Comparison of ENCODE assay signal across 23 cellular contexts in genomic region chr7:1288390-1288995, GRCh38. TPM values are rescaled to one million over a fixed set of nuclear protein-coding genes. Genes with fewer than 3 reads are reported as not detected.
A peak's percentile ranks its signal among the peaks of the same experiment; 100 is the strongest.
DNase-seq lines count a peak whose midpoint lies in the region; ATAC-seq, FAIRE-seq and TF ChIP-seq lines count a peak whose summit lies in the region.
"Had no signal": no experiment of that assay in that cellular context is flagged by ENCODE, and none has a peak within 500 bp of the region (broad histone marks: within the 10 kb centered on the region; RNA-seq: fewer than 3 reads in every experiment).

No MANE protein-coding gene starts in this region.

- ATAC-seq in left cardiac atrium (no peak), aorta (ENCODE audit: low FRiP score) (no peak)
- ATAC-seq: K562 had no signal

- H3K9me3 Mint-ChIP-seq in chondrocyte (ENCODE audit: low read depth): no peaks in the 10 kb centered on the region
- H3K9me3 Mint-ChIP-seq: CD4-positive, CD25-positive, alpha-beta regulatory T cell; H9 had no signal

- intact Hi-C loops in left cardiac atrium (cut with DNase I): no loop called here
- intact Hi-C loops in left ventricle myocardium inferior (cut with micrococcal nuclease): no loop called here
- intact Hi-C loops in aorta (cut with DNase I): no loop called here

- TF ChIP-seq CTCF in left ventricle myocardium inferior (IDR thresholded peaks at IDR 0.05; ENCODE audit: borderline replicate concordance) (no peak), chondrocyte (IDR thresholded peaks at IDR 0.05) (no peak), RWPE1 (conservative IDR thresholded peaks at IDR 0.05; ENCODE audit: low read depth) (no peak)

- H3K36me3 ChIP-seq in left ventricle myocardium inferior (no peaks in the 10 kb centered on the region), aorta (ENCODE audit: control insufficient read depth in 1 of 2, insufficient read depth in 2 of 2, low read length in 1 of 2) (no peaks in the 10 kb centered on the region)
- H3K36me3 ChIP-seq: BLaER1 had no signal

- H3K27me3 Mint-ChIP-seq in chondrocyte (ENCODE audit: low read depth): peaks cover 7% of the 10 kb centered on the region

- H3K27ac Mint-ChIP-seq in chondrocyte (ENCODE audit: unreplicated experiment): no peak overlapping the region
- H3K27ac Mint-ChIP-seq: CD4-positive, CD25-positive, alpha-beta regulatory T cell; H9 had no signal

- WGBS in aorta, 2 donors: 81 to 85% methylated on average over 26 of the region's 26 CpGs

- H3K4me3 ChIP-seq in left ventricle myocardium inferior: no peak overlapping the region
- no peak overlapping the region for H3K4me3 ChIP-seq in aorta (ENCODE audit: low read length in 2 of 2)
- H3K4me3 ChIP-seq: BLaER1, GM23248, K562 had no signal

- CTCF ChIA-PET in RWPE1 (lab: Yijun Ruan, JAX): no interaction called here

- H3K4me1 ChIP-seq in left ventricle myocardium inferior: peaks cover 14% of the 10 kb centered on the region
- no peaks in the 10 kb centered on the region for H3K4me1 ChIP-seq in aorta (ENCODE audit: control insufficient read depth in 1 of 2, insufficient read depth in 2 of 2, low read length in 2 of 2)

- no peak overlapping the region for H3K4me3 Mint-ChIP-seq in chondrocyte (ENCODE audit: unreplicated experiment)
- H3K4me3 Mint-ChIP-seq: CD4-positive, CD25-positive, alpha-beta regulatory T cell; H9 had no signal

- no peaks in the 10 kb centered on the region for H3K4me1 Mint-ChIP-seq in chondrocyte (ENCODE audit: low read depth)

- POLR2A ChIA-PET in RWPE1 (lab: Yijun Ruan, JAX; ENCODE audit: low non-redundant PET): no interaction called here

- H3K36me3 Mint-ChIP-seq in chondrocyte (ENCODE audit: low read depth): no peaks in the 10 kb centered on the region
- H3K36me3 Mint-ChIP-seq: CD4-positive, CD25-positive, alpha-beta regulatory T cell had no signal

- DNase-seq in left cardiac atrium: peak; percentile 17
- DNase-seq in left ventricle myocardium inferior: no peak
- peak; percentile 86 for DNase-seq in chondrocyte (ENCODE audit: low spot score)
- DNase-seq in medulla oblongata (ENCODE audit: extremely low spot score): peak; percentile 7
- peak; percentile 39 to 71 for DNase-seq in aorta
- DNase-seq in H54 (ENCODE audit: insufficient read length, low spot score): no peak
- no peak for DNase-seq in RWPE1 (ENCODE audit: low spot score)
- DNase-seq: CD4-positive, CD25-positive, alpha-beta regulatory T cell; GM23248; H9; NCI-H1105 treated with DMSO at 0.1 percent for 48 hours; NCI-H2029; NCI-H524 treated with DMSO at 0.1 percent for 48 hours; NCI-H774; SHP77 had no signal

- no peak for FAIRE-seq in H54 (lab: Jason Lieb, UNC)
- FAIRE-seq: A204.1, GM18507, K562 had no signal

- H3K9me3 ChIP-seq in left ventricle myocardium inferior (replicated peaks) (no peaks in the 10 kb centered on the region), aorta (ENCODE audit: control insufficient read depth, low read length) (no peaks in the 10 kb centered on the region)
- H3K9me3 ChIP-seq: BLaER1 had no signal

- H3K27ac ChIP-seq in left ventricle myocardium inferior (replicated peaks): no peak overlapping the region
- no peak overlapping the region for H3K27ac ChIP-seq in aorta (ENCODE audit: low read depth in 1 of 2, low read length in 2 of 2)
- no peak overlapping the region for H3K27ac ChIP-seq in RWPE1
- H3K27ac ChIP-seq: BLaER1, GM23248 had no signal

- TF ChIP-seq POLR2A in H54 (IDR thresholded peaks at IDR 0.05; ENCODE audit: low read depth, low read length): no peak

- H3K27me3 ChIP-seq in left ventricle myocardium inferior (ENCODE audit: low read depth) (peaks cover 98% of the 10 kb centered on the region), aorta (ENCODE audit: control insufficient read depth in 1 of 2, insufficient read depth in 2 of 2, low read length in 1 of 2) (no peaks in the 10 kb centered on the region)

RNA-seq across cellular contexts. Expression of gene UNCX, which starts 55.8 kb away (rescaled TPM):
- total RNA-seq in left cardiac atrium (not detected), left ventricle myocardium inferior (not detected), chondrocyte (not detected in 3 replicates), aorta (not detected)
- not detected for polyA plus RNA-seq in aorta
- total RNA-seq: CD4-positive, CD25-positive, alpha-beta regulatory T cell; GM23248; H9; HT1080; K562; LHCN-M2; MCF 10A had no signal
- polyA plus RNA-seq: AG04450; CD4-positive, CD25-positive, alpha-beta regulatory T cell; GM23248; K562 had no signal

Comparison
In these comparisons a context has a peak if more than half of its experiments do, and no peak if none do; other contexts are left out.
1. DNase-seq: peak in left cardiac atrium (single experiment), chondrocyte (single experiment), medulla oblongata (single experiment) and aorta (2 of 2); none in left ventricle myocardium inferior (single experiment), H54 (single experiment) and RWPE1 (single experiment).